1 cellular context compared by ENCODE assay signal in the genomic region with DNA sequence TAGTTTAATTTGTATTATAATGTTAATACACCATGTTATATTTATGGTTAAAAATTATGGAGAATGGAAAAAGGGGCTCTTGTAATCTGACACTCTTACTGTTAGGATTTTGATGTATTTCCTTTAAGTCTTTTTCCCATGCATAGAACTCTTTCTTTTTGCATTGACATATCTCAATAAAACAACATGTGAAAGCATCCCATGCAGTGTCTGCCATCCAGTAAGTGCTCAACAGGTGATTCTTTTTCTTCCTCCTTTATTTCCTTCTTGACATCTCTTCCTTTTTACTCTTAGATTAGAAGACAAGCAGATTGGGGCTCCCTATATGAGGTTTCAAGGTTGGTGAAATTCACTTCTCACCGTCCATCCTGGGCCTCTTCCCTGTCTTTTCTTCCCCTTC.
TF ChIP-seq lines count a peak whose summit lies in the region.

No MANE protein-coding gene starts in this region.

TF ChIP-seq in HEK293, 187 proteins besides CTCF, POLR2A, EP300 and RAD21 (continued from another document):
- no peak for TF ChIP-seq ZFP41 (tag by site-specific recombination; IDR thresholded peaks at IDR 0.05; ENCODE audit: borderline replicate concordance)
- no peak for TF ChIP-seq ZBTB21 (tag by site-specific recombination; IDR thresholded peaks at IDR 0.05)
- TF ChIP-seq ZNF560 (tag by site-specific recombination; IDR thresholded peaks at IDR 0.05; ENCODE audit: borderline replicate concordance): no peak
- TF ChIP-seq ZNF354C (tag by site-specific recombination; IDR thresholded peaks at IDR 0.05; ENCODE audit: borderline replicate concordance, low read depth): no peak
- peak; percentile 84 for TF ChIP-seq SCRT2 (tag by site-specific recombination; IDR thresholded peaks at IDR 0.05)
- TF ChIP-seq RBAK (tag by site-specific recombination; IDR thresholded peaks at IDR 0.05): no peak
- TF ChIP-seq ZNF707 (tag by site-specific recombination; IDR thresholded peaks at IDR 0.05): no peak
- no peak for TF ChIP-seq ZNF777 (tag by site-specific recombination; IDR thresholded peaks at IDR 0.05; ENCODE audit: borderline replicate concordance)
- TF ChIP-seq ZNF513 (tag by site-specific recombination; IDR thresholded peaks at IDR 0.05): no peak
- no peak for TF ChIP-seq IKZF3 (tag by site-specific recombination; IDR thresholded peaks at IDR 0.05)
- TF ChIP-seq ZNF311 (tag by site-specific recombination; IDR thresholded peaks at IDR 0.05; ENCODE audit: borderline replicate concordance): no peak
- peak; percentile 88 for TF ChIP-seq ZNF664 (tag by site-specific recombination; IDR thresholded peaks at IDR 0.05)
